8 cellular contexts compared by ENCODE assay signal in genomic region chr3:11770105-11770476, GRCh38.
DNase-seq lines count a peak whose midpoint lies in the region; ATAC-seq, FAIRE-seq and TF ChIP-seq lines count a peak whose summit lies in the region.

No MANE protein-coding gene starts in this region.

- TF ChIP-seq RAD21 in HepG2 (CRISPR knock-in tag; IDR thresholded peaks at IDR 0.05) = no peak

- FAIRE-seq in HepG2 (lab: Jason Lieb, UNC) (no peak), GM19239 (lab: Jason Lieb, UNC) (no peak)

- 49% methylated on average over 4 of the region's 5 CpGs for WGBS in HepG2 (ENCODE audit: low lambda C conversion rate)
- 33% methylated on average over 1 of the region's 5 CpGs for WGBS in right lobe of liver (ENCODE audit: insufficient coverage, low coverage, low lambda C conversion rate, missing lambda C conversion rate)
- 41 to 47% methylated on average over 5 of the region's 5 CpGs for WGBS in aorta, 2 donors

- H3K4me3 Mint-ChIP-seq in T-cell = peak overlapping the region; percentile 22 to 59 (median 52)

- no peak overlapping the region for H2AFZ ChIP-seq in HepG2 (ENCODE audit: low read length)

- peaks cover 31% of the 10 kb centered on the region for H3K4me1 ChIP-seq in HepG2 (ENCODE audit: insufficient read depth, low read length)
- H3K4me1 ChIP-seq in right lobe of liver = no peaks in the 10 kb centered on the region
- peaks cover 13% of the 10 kb centered on the region for H3K4me1 ChIP-seq in iPS-18a (ENCODE audit: control insufficient read depth, low read depth, low read length)
- no peaks in the 10 kb centered on the region for H3K4me1 ChIP-seq in aorta (ENCODE audit: control insufficient read depth in 1 of 2, insufficient read depth in 2 of 2, low read length in 2 of 2)

- TF ChIP-seq POLR2A in HepG2 (IDR thresholded peaks at IDR 0.05; ENCODE audit: insufficient read depth in 1 of 2, low read depth in 2 of 2, low read length in 2 of 2) (no peak), right lobe of liver (IDR thresholded peaks at IDR 0.05) (no peak)

- peak; percentile 28 for ATAC-seq in HepG2
- ATAC-seq in right lobe of liver = no peak
- peak in 2 of 4 experiments; percentile 2 to 32 for ATAC-seq in T-cell (replicated peaks in 1 of 4)
- ATAC-seq in aorta (ENCODE audit: low FRiP score) = peak; percentile 34

- TF ChIP-seq CTCF in HepG2 (CRISPR knock-in tag; IDR thresholded peaks at IDR 0.05) = no peak
- TF ChIP-seq CTCF in right lobe of liver (IDR thresholded peaks at IDR 0.05) = no peak

- H3K79me2 ChIP-seq in HepG2 (ENCODE audit: insufficient read depth, low read length) = no peaks in the 10 kb centered on the region

- no peaks in the 10 kb centered on the region for H3K27me3 Mint-ChIP-seq in T-cell

- H3K4me3 ChIP-seq in HepG2 (replicated peaks in 1 of 3; ENCODE audit: insufficient read depth in 1 of 3, low read depth in 2 of 3, low read length in 3 of 3) (peak overlapping the region in 1 of 3 experiments; percentile 64; a peak in 2 of 6 replicates), right lobe of liver (no peak overlapping the region), iPS-18a (ENCODE audit: low read length) (peak overlapping the region; percentile 44), aorta (ENCODE audit: low read length in 2 of 2) (no peak overlapping the region)

- peaks cover 14 to 28% (median 21%) of the 10 kb centered on the region in 3 donors for H3K4me1 Mint-ChIP-seq in T-cell

- no peaks in the 10 kb centered on the region for H3K9me3 Mint-ChIP-seq in T-cell

- H3K27me3 ChIP-seq in HepG2 (ENCODE audit: control insufficient read depth in 1 of 2, insufficient read depth in 2 of 2, low read length in 2 of 2) (no peaks in the 10 kb centered on the region), right lobe of liver (no peaks in the 10 kb centered on the region), iPS-18a (ENCODE audit: control insufficient read depth, insufficient read depth, low read length) (peaks cover 10% of the 10 kb centered on the region), aorta (ENCODE audit: control insufficient read depth in 1 of 2, insufficient read depth in 2 of 2, low read length in 1 of 2) (no peaks in the 10 kb centered on the region)

- no peaks in the 10 kb centered on the region for H3K36me3 ChIP-seq in HepG2 (replicated peaks in 1 of 2; ENCODE audit: control insufficient read depth in 1 of 2, insufficient read depth in 2 of 2, low read length in 2 of 2)
- no peaks in the 10 kb centered on the region for H3K36me3 ChIP-seq in right lobe of liver
- no peaks in the 10 kb centered on the region for H3K36me3 ChIP-seq in iPS-18a (ENCODE audit: control insufficient read depth, low read depth, low read length)
- H3K36me3 ChIP-seq in aorta (ENCODE audit: control insufficient read depth in 1 of 2, insufficient read depth in 2 of 2, low read length in 1 of 2) = no peaks in the 10 kb centered on the region

- TF ChIP-seq EP300 in HepG2 (IDR thresholded peaks at IDR 0.05; ENCODE audit: low read depth in 2 of 2, low read length in 2 of 2) (no peak), HepG2 (CRISPR knock-in tag; IDR thresholded peaks at IDR 0.05; ENCODE audit: borderline replicate concordance) (no peak)

- in situ Hi-C loops in HepG2 (cut with HindIII; ENCODE audit: extremely low pct_ligation_motif_present, low pct_unique_long_range_greater_than_20kb) = no loop called here

- H3K36me3 Mint-ChIP-seq in T-cell = no peaks in the 10 kb centered on the region

- CTCF ChIA-PET in HepG2 (lab: Yijun Ruan, JAX; ENCODE audit: low intra/inter-chr PET ratio, low total read pairs) = no interaction called here
- CTCF ChIA-PET in T-cell (lab: Charles Lee) = interaction anchor here in 1 of 2 donors (1.0 kb wide), 1 partner anchor 34 kb away, joined by 4 read pairs; no protein-coding TSS in a partner anchor

- intact Hi-C loops in HepG2 (cut with micrococcal nuclease; ENCODE audit: unreplicated experiment) = loop anchor here (2.0 kb wide), 1 partner anchor 49 kb away; no protein-coding TSS in a partner anchor
- intact Hi-C loops in right lobe of liver (cut with DNase I) = no loop called here
- intact Hi-C loops in aorta (cut with DNase I) = no loop called here

- H4K20me1 ChIP-seq in HepG2 (ENCODE audit: insufficient read depth, low read length) = no peaks in the 10 kb centered on the region

- H3K9ac ChIP-seq in HepG2 (ENCODE audit: insufficient read depth, low read depth, low read length) = no peak overlapping the region
- peak overlapping the region; percentile 30 for H3K9ac ChIP-seq in iPS-18a (ENCODE audit: low read length)

- POLR2A ChIA-PET in HepG2 (lab: Yijun Ruan, JAX) (interaction anchor here (1.4 kb wide), 1 partner anchor 13 kb away, joined by 4 read pairs; no protein-coding TSS in a partner anchor), T-cell (lab: Charles Lee) (interaction anchor here in 1 of 2 donors (0.6 to 0.9 kb wide), 3 partner anchors 15 to 712 kb away, joined by 3 to 5 read pairs (median 3); partner anchors contain the start of gene TAMM41)

- peak overlapping the region; percentile 51 to 82 for H3K27ac Mint-ChIP-seq in T-cell

- H3K27ac ChIP-seq in HepG2 (ENCODE audit: extremely low read length, insufficient read depth, low read length) (no peak overlapping the region), right lobe of liver (no peak overlapping the region), iPS-18a (ENCODE audit: low read length) (no peak overlapping the region), aorta (ENCODE audit: low read depth in 1 of 2, low read length in 2 of 2) (no peak overlapping the region)

- DNase-seq in HepG2 (ENCODE audit: low spot score) = no peak
- no peak for DNase-seq in right lobe of liver
- no peak for DNase-seq in T-cell
- DNase-seq in aorta = no peak
- DNase-seq in GM19239 (ENCODE audit: insufficient read length, low spot score) = no peak
- no peak for DNase-seq in DMS153 treated with DMSO at 0.1 percent for 48 hours (lab: John Stamatoyannopoulos, UW; ENCODE audit: unreplicated experiment)
- no peak for DNase-seq in NCI-H2081 (lab: John Stamatoyannopoulos, UW)

- H3K4me2 ChIP-seq in HepG2 (ENCODE audit: low read depth, low read length) = peak overlapping the region; percentile 85

- no TSS peak for BruUV-seq in HepG2 (replicated peaks; lab: Mats Ljungman, UMichigan)

- H3K9me3 ChIP-seq in HepG2 (ENCODE audit: low read length) (no peaks in the 10 kb centered on the region), right lobe of liver (no peaks in the 10 kb centered on the region), iPS-18a (ENCODE audit: control insufficient read depth, low read depth, low read length) (no peaks in the 10 kb centered on the region), aorta (ENCODE audit: control insufficient read depth, low read length) (no peaks in the 10 kb centered on the region)

TF ChIP-seq in HepG2, 621 proteins besides CTCF, POLR2A, EP300 and RAD21:
- no peak for TF ChIP-seq ZNF256 (CRISPR knock-in tag; conservative IDR thresholded peaks at IDR 0.05)
- 0 out of 2 replicates have a peak, but pooled peaks have one; percentile 32 for TF ChIP-seq ZNF350 (CRISPR knock-in tag; IDR thresholded peaks at IDR 0.05; ENCODE audit: borderline replicate concordance, low read depth)
- TF ChIP-seq, protein P1, sequence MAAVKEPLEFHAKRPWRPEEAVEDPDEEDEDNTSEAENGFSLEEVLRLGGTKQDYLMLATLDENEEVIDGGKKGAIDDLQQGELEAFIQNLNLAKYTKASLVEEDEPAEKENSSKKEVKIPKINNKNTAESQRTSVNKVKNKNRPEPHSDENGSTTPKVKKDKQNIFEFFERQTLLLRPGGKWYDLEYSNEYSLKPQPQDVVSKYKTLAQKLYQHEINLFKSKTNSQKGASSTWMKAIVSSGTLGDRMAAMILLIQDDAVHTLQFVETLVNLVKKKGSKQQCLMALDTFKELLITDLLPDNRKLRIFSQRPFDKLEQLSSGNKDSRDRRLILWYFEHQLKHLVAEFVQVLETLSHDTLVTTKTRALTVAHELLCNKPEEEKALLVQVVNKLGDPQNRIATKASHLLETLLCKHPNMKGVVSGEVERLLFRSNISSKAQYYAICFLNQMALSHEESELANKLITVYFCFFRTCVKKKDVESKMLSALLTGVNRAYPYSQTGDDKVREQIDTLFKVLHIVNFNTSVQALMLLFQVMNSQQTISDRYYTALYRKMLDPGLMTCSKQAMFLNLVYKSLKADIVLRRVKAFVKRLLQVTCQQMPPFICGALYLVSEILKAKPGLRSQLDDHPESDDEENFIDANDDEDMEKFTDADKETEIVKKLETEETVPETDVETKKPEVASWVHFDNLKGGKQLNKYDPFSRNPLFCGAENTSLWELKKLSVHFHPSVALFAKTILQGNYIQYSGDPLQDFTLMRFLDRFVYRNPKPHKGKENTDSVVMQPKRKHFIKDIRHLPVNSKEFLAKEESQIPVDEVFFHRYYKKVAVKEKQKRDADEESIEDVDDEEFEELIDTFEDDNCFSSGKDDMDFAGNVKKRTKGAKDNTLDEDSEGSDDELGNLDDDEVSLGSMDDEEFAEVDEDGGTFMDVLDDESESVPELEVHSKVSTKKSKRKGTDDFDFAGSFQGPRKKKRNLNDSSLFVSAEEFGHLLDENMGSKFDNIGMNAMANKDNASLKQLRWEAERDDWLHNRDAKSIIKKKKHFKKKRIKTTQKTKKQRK (IDR thresholded peaks at IDR 0.05; ENCODE audit: low read length) = no peak
- TF ChIP-seq, protein P2, sequence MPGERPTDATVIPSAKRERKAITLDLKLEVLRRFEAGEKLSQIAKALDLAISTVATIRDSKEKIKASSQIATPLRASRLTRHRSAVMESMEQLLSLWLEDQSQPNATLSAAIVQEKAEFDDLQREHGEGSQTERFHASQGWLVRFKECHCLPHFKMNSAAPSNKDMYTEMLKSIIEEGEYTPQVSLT (CRISPR knock-in tag; IDR thresholded peaks at IDR 0.05; ENCODE audit: borderline replicate concordance, low read depth) = no peak
- TF ChIP-seq, protein P3, sequence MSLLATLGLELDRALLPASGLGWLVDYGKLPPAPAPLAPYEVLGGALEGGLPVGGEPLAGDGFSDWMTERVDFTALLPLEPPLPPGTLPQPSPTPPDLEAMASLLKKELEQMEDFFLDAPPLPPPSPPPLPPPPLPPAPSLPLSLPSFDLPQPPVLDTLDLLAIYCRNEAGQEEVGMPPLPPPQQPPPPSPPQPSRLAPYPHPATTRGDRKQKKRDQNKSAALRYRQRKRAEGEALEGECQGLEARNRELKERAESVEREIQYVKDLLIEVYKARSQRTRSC (CRISPR knock-in tag; IDR thresholded peaks at IDR 0.05; ENCODE audit: low read depth) = no peak
- TF ChIP-seq NFKBIZ (CRISPR knock-in tag; IDR thresholded peaks at IDR 0.05) = no peak
- no peak for TF ChIP-seq ZNF558 (CRISPR knock-in tag; IDR thresholded peaks at IDR 0.05; ENCODE audit: borderline replicate concordance)
- no peak for TF ChIP-seq CEBPG (CRISPR knock-in tag; IDR thresholded peaks at IDR 0.05)
- 0 out of 2 replicates have a peak, but pooled peaks have one; percentile 7 for TF ChIP-seq ZNF274 (CRISPR knock-in tag; IDR thresholded peaks at IDR 0.05)

Comparison
In these comparisons a context has a peak if more than half of its experiments do, and no peak if none do; other contexts are left out.
1. ATAC-seq: peak in HepG2 (single experiment) and aorta (single experiment); none in right lobe of liver (0 of 4).